ENCODE assay signal across 27 cellular contexts in genomic region chr12:121816925-121817647, GRCh38. TPM values are rescaled to one million over a fixed set of nuclear protein-coding genes. Genes with fewer than 3 reads are reported as not detected.
A peak's percentile ranks its signal among the peaks of the same experiment; 100 is the strongest.
DNase-seq lines count a peak whose midpoint lies in the region; ATAC-seq, FAIRE-seq and TF ChIP-seq lines count a peak whose summit lies in the region.
"Had no signal": no experiment of that assay in that cellular context is flagged by ENCODE, and none has a peak within 500 bp of the region (broad histone marks: within the 10 kb centered on the region; RNA-seq: fewer than 3 reads in every experiment).

No MANE protein-coding gene starts in this region.

- H3K27me3 ChIP-seq in BE2C (no peaks in the 10 kb centered on the region), PC-3 (ENCODE audit: low read length) (no peaks in the 10 kb centered on the region), GM12878 (replicated peaks in 1 of 2; ENCODE audit: control insufficient read depth in 2 of 2, insufficient read depth in 2 of 2, low read length in 1 of 2) (no peaks in the 10 kb centered on the region), neuronal stem cell (ENCODE audit: control insufficient read depth in 3 of 3, insufficient read depth in 3 of 3, low read depth in 1 of 3, low read length in 3 of 3) (no peaks in the 10 kb centered on the region), colonic mucosa (no peaks in the 10 kb centered on the region)

- SMC1A ChIA-PET in GM12878 (lab: Charles Lee; ENCODE audit: uncharacterized antibody, unreplicated experiment) = no interaction called here

- WGBS in GM12878 (ENCODE audit: insufficient coverage, insufficient replicate concordance, low lambda C conversion rate, missing lambda C conversion rate) = 99% methylated on average over 27 of the region's 47 CpGs
- no CpG with 5 or more reads among the region's 47 CpGs for WGBS in neuronal stem cell (ENCODE audit: extremely low coverage in 2 of 2, insufficient read length in 2 of 2, insufficient replicate concordance in 1 of 2), 2 donors

- H3K36me3 ChIP-seq in BE2C = peaks cover 77% of the 10 kb centered on the region
- peaks cover 60% of the 10 kb centered on the region for H3K36me3 ChIP-seq in PC-3 (ENCODE audit: low read depth, low read length)
- H3K36me3 ChIP-seq in GM12878 (ENCODE audit: control insufficient read depth in 2 of 2, insufficient read depth in 2 of 2, low read length in 1 of 2) = peaks cover 20 to 24% of the 10 kb centered on the region in 2 experiments; a peak in 3 of 4 replicates
- H3K36me3 ChIP-seq in neuronal stem cell (replicated peaks in 1 of 2; ENCODE audit: control insufficient read depth in 2 of 2, insufficient read depth in 2 of 2, low read length in 2 of 2) = peaks cover 42 to 85% of the 10 kb centered on the region in 2 donors
- H3K36me3 ChIP-seq in colonic mucosa = peaks cover 39% of the 10 kb centered on the region

- no peak overlapping the region for H2BK5ac ChIP-seq in neuronal stem cell (ENCODE audit: low read length)

- no peak overlapping the region for H2AK5ac ChIP-seq in neuronal stem cell (ENCODE audit: low read depth, low read length)

- DNase-seq in BE2C (peak; percentile 8), PC-3 (no peak), GM12878 (ENCODE audit: low read depth, low spot score) (no peak), neuronal stem cell (ENCODE audit: low spot score) (no peak), activated gamma-delta T cell treated with Interleukin-2 at 50 U/mL for 16 hours (no peak), colonic mucosa (no peak)
- DNase-seq in central memory CD4-positive, alpha-beta T cell = no peak
- DNase-seq: ACHN; CD4-positive, CD25-positive, alpha-beta regulatory T cell; DMS153; DND-41; H7; HFFc6; Kasumi-1; NCI-H1092 treated with DMSO at 0.1 percent for 48 hours; NCI-H1436; NCI-H187; NCI-H2107; NCI-H524; NCI-H774; SK-N-SH; SW 1271 had no signal

- peak overlapping the region; percentile 25 for H3K23ac ChIP-seq in neuronal stem cell (ENCODE audit: low read depth, low read length, poor library complexity)

- H2AFZ ChIP-seq in PC-3 (ENCODE audit: low read length) = no peak overlapping the region
- no peak overlapping the region for H2AFZ ChIP-seq in GM12878 (ENCODE audit: control insufficient read depth, low read depth, low read length)
- H2AFZ ChIP-seq in neuronal stem cell (ENCODE audit: low read length) = no peak overlapping the region

- peaks cover 24% of the 10 kb centered on the region for H3K79me1 ChIP-seq in neuronal stem cell (ENCODE audit: low read depth, low read length)

- RAD21 ChIA-PET in GM12878 (lab: Charles Lee; ENCODE audit: unreplicated experiment) = no interaction called here

- ATAC-seq in PC-3 (no peak), GM12878 (no peak), HG03565 (IDR thresholded peaks at IDR 0.05; ENCODE audit: unreplicated experiment) (no peak)

- no peak for TF ChIP-seq RAD21 in GM12878 (IDR thresholded peaks at IDR 0.05; ENCODE audit: insufficient read depth, low read depth, low read length)

- CTCF ChIA-PET in PC-3 (lab: Charles Lee) (no interaction called here), GM12878 (lab: Yijun Ruan, JAX) (interaction anchor here (2.1 kb wide), 1 partner anchor 21 kb away, joined by 5 read pairs; no protein-coding TSS in a partner anchor)

- no peak overlapping the region for H2BK12ac ChIP-seq in neuronal stem cell (ENCODE audit: low read length)

- TF ChIP-seq CTCF in BE2C (IDR thresholded peaks at IDR 0.05; ENCODE audit: low read depth, low read length) (no peak), PC-3 (conservative IDR thresholded peaks at IDR 0.05; ENCODE audit: low read depth, low read length) (no peak), GM12878 (IDR thresholded peaks at IDR 0.05 in 2 of 3, conservative IDR thresholded peaks at IDR 0.05 in 1 of 3; ENCODE audit: control insufficient read depth in 2 of 3, extremely low read depth in 1 of 3, insufficient read depth in 1 of 3, low read depth in 3 of 3, low read length in 3 of 3) (no peak), colonic mucosa (IDR thresholded peaks at IDR 0.05) (no peak)

- BruUV-seq in PC-3 (replicated peaks; lab: Mats Ljungman, UMichigan) (TSS peak; percentile 18), GM12878 (replicated peaks; lab: Mats Ljungman, UMichigan) (TSS peak; percentile 47)

- H3K9me2 ChIP-seq in PC-3 (replicated peaks; ENCODE audit: low read length) = no peaks in the 10 kb centered on the region
- H3K9me2 ChIP-seq: SK-N-SH had no signal

- POLR2A ChIA-PET in PC-3 (lab: Charles Lee; ENCODE audit: unreplicated experiment) (no interaction called here), GM12878 (lab: Charles Lee) (interaction anchor here (0.6 kb wide), 1 partner anchor 25 kb away, joined by 7 read pairs; no protein-coding TSS in a partner anchor)

- no peak overlapping the region for H2BK15ac ChIP-seq in neuronal stem cell (ENCODE audit: low read length)

- TF ChIP-seq POLR2A in GM12878 (IDR thresholded peaks at IDR 0.05; ENCODE audit: low read depth, low read length) = no peak

- H3K9ac ChIP-seq in PC-3 (ENCODE audit: low read length) (no peak overlapping the region), GM12878 (ENCODE audit: control insufficient read depth, insufficient read depth, low read length) (no peak overlapping the region), neuronal stem cell (ENCODE audit: low read depth, low read length, poor library complexity) (peak overlapping the region; percentile 37), colonic mucosa (ENCODE audit: low read depth in 2 of 2, low read length in 2 of 2) (no peak overlapping the region)
- H3K9ac ChIP-seq: SK-N-SH had no signal

- peaks cover 30% of the 10 kb centered on the region for H3K79me2 ChIP-seq in PC-3 (ENCODE audit: low read length)
- peaks cover 17% of the 10 kb centered on the region for H3K79me2 ChIP-seq in GM12878 (ENCODE audit: control insufficient read depth, insufficient read depth, low read length)

- H3K27ac ChIP-seq in PC-3 (ENCODE audit: low read length) = no peak overlapping the region
- no peak overlapping the region for H3K27ac ChIP-seq in GM12878 (ENCODE audit: control insufficient read depth, insufficient read depth)
- no peak overlapping the region for H3K27ac ChIP-seq in neuronal stem cell (replicated peaks; ENCODE audit: low read length)
- no peak overlapping the region for H3K27ac ChIP-seq in colonic mucosa
- H3K27ac ChIP-seq: HL-60 had no signal

- intact Hi-C loops in PC-3 (cut with micrococcal nuclease) (no loop called here), GM12878 (cut with micrococcal nuclease; ENCODE audit: unreplicated experiment) (no loop called here), colonic mucosa (cut with DNase I) (no loop called here)

- no peaks in the 10 kb centered on the region for H3K4me1 ChIP-seq in BE2C
- H3K4me1 ChIP-seq in PC-3 (ENCODE audit: insufficient read depth, low read length) = peaks cover 13% of the 10 kb centered on the region
- H3K4me1 ChIP-seq in GM12878 (ENCODE audit: control insufficient read depth, insufficient read depth, low read length) = no peaks in the 10 kb centered on the region
- H3K4me1 ChIP-seq in neuronal stem cell (ENCODE audit: control insufficient read depth in 2 of 2, insufficient read depth in 1 of 2, low read depth in 1 of 2, low read length in 2 of 2) = peaks cover 0 to 3% of the 10 kb centered on the region in 2 donors
- H3K4me1 ChIP-seq in colonic mucosa = peaks cover 9% of the 10 kb centered on the region

- no peak overlapping the region for H3K18ac ChIP-seq in neuronal stem cell (ENCODE audit: low read length)

- H3K9me3 ChIP-seq in BE2C (no peaks in the 10 kb centered on the region), PC-3 (ENCODE audit: low read length) (no peaks in the 10 kb centered on the region), GM12878 (replicated peaks; ENCODE audit: control insufficient read depth, insufficient read depth, low read length) (no peaks in the 10 kb centered on the region), neuronal stem cell (replicated peaks in 1 of 2; ENCODE audit: control insufficient read depth in 2 of 2, insufficient read depth in 1 of 2, low read depth in 1 of 2, low read length in 2 of 2) (no peaks in the 10 kb centered on the region), colonic mucosa (no peaks in the 10 kb centered on the region)
- H3K9me3 ChIP-seq: SK-N-SH had no signal

- no peaks in the 10 kb centered on the region for H3F3A ChIP-seq in PC-3 (ENCODE audit: low read length, unreplicated experiment)

- peaks cover 12% of the 10 kb centered on the region for H4K20me1 ChIP-seq in PC-3 (ENCODE audit: low read length)
- peaks cover 3% of the 10 kb centered on the region; the same call in 1 of the 2 replicates for H4K20me1 ChIP-seq in GM12878 (ENCODE audit: control insufficient read depth, insufficient read depth)

- no peak overlapping the region for H3K4me2 ChIP-seq in PC-3 (ENCODE audit: low read length)
- H3K4me2 ChIP-seq in GM12878 (ENCODE audit: control insufficient read depth, insufficient read depth) = no peak overlapping the region
- H3K4me2 ChIP-seq in neuronal stem cell (ENCODE audit: insufficient read depth, low read length, poor library complexity, severe bottlenecking) = no peak overlapping the region
- H3K4me2 ChIP-seq: SK-N-SH had no signal

- H2BK120ac ChIP-seq in neuronal stem cell (ENCODE audit: low read depth, low read length) = no peak overlapping the region

- TF ChIP-seq EP300 in GM12878 (IDR thresholded peaks at IDR 0.05; ENCODE audit: borderline replicate concordance in 1 of 2, control insufficient read depth in 1 of 2, low read depth in 2 of 2, low read length in 2 of 2) = no peak

- H3K14ac ChIP-seq in neuronal stem cell (ENCODE audit: low read length) = no peak overlapping the region

- no peak overlapping the region for H4K91ac ChIP-seq in neuronal stem cell (ENCODE audit: low read depth, low read length, poor library complexity)

- no peak overlapping the region for H3K4me3 ChIP-seq in BE2C (ENCODE audit: low read depth, low read length)
- no peak overlapping the region for H3K4me3 ChIP-seq in PC-3 (ENCODE audit: low read length)
- H3K4me3 ChIP-seq in GM12878 = no peak overlapping the region
- H3K4me3 ChIP-seq in neuronal stem cell (ENCODE audit: low read length in 2 of 2) = peak overlapping the region in 1 of 2 donors; percentile 29
- no peak overlapping the region for H3K4me3 ChIP-seq in colonic mucosa

- no peak overlapping the region for H4K8ac ChIP-seq in neuronal stem cell (ENCODE audit: low read depth, low read length)

- in situ Hi-C loops in GM12878 (cut with MboI) = no loop called here

- FAIRE-seq in GM12878 (lab: Jason Lieb, UNC) = no peak
- FAIRE-seq: GM19239 had no signal

- no peak overlapping the region for H3K4ac ChIP-seq in neuronal stem cell (ENCODE audit: low read length)

RNA-seq across cellular contexts. Expression of gene SETD1B, which starts 13.3 kb away (rescaled TPM):
- 31.1 TPM for polyA plus RNA-seq in BE2C (2012; ENCODE audit: insufficient read depth, insufficient read length, low read depth)
- total RNA-seq in PC-3 (2014; rRNA removed) (7.5 and 13.0 TPM in 2 replicates), GM12878 (2014; rRNA removed) (1.8 and 2.1 TPM in 2 replicates), GM12878 (2014; rRNA removed; fragmentation: Illumina TruSeq; extraction: Trizol) (1.3 TPM in 2 replicates), GM12878 (2021) (15.5 and 17.3 TPM in 2 replicates), colonic mucosa (10 to 100 TPM; 20.4 to 25.4 TPM)
- 8.1 and 10.1 TPM in 2 replicates for total RNA-seq in GM12878 (2013; cell fraction: nucleolus; rRNA removed)
- polyA plus RNA-seq in GM12878 (2011; ENCODE audit: low read depth) = 2.0 TPM
- polyA plus RNA-seq in GM12878 (2011; rRNA removed) (0.27 and 0.50 TPM in 2 replicates), GM12878 (2014; fragmentation: Illumina TruSeq; extraction: Trizol) (1.7 and 3.6 TPM in 2 replicates), GM12878 (2014; fragmentation: Nextera tagmentation; extraction: Ambion mirVana) (1 to 10 TPM in 1 of 2 experiments, under 1 TPM in 1; 0.53 to 1.7 TPM), GM12878 (2014; rRNA removed) (4.9 and 7.5 TPM in 2 replicates), GM12878 (2016; fragmentation: Nextera tagmentation; extraction: Ambion mirVana) (1 to 10 TPM; 1.2 to 1.5 TPM)
- 0.67 and 0.76 TPM in 2 replicates for polyA plus RNA-seq in GM12878 (2011; cell fraction: cytosol; rRNA removed)
- 3.1 and 6.2 TPM in 2 replicates for polyA plus RNA-seq in GM12878 (2011; cell fraction: nucleus; rRNA removed)
- polyA plus RNA-seq in GM12878 (2012) = 4.3 and 5.9 TPM in 2 replicates
- polyA minus RNA-seq in GM12878 (2011; rRNA and poly(A)+ RNA removed) = 1.3 and 1.4 TPM in 2 replicates
- polyA minus RNA-seq in GM12878 (2011; cell fraction: cytosol; rRNA and poly(A)+ RNA removed) = 2.3 and 3.3 TPM in 2 replicates
- 1.6 and 3.5 TPM in 2 replicates for polyA minus RNA-seq in GM12878 (2011; cell fraction: nucleus; rRNA and poly(A)+ RNA removed)
- 6.1 TPM for polyA plus RNA-seq in neuronal stem cell (2013, experiment 1 of 2)
- 6.2 TPM for polyA plus RNA-seq in neuronal stem cell (2013, experiment 2 of 2)

RNA-seq across cellular contexts. Expression of gene RHOF, which starts 23.6 kb away (rescaled TPM):
- 7.0 TPM for polyA plus RNA-seq in BE2C (2012; ENCODE audit: insufficient read depth, insufficient read length, low read depth)
- total RNA-seq in PC-3 (2014; rRNA removed) = 232 TPM in 2 replicates
- total RNA-seq in GM12878 (2013; cell fraction: nucleolus; rRNA removed) = 111 and 129 TPM in 2 replicates
- total RNA-seq in GM12878 (2014; rRNA removed) = 58.0 and 58.8 TPM in 2 replicates
- total RNA-seq in GM12878 (2014; rRNA removed; fragmentation: Illumina TruSeq; extraction: Trizol) = 32.8 and 32.9 TPM in 2 replicates
- total RNA-seq in GM12878 (2021) = 72.8 and 78.7 TPM in 2 replicates
- polyA plus RNA-seq in GM12878 (2011; ENCODE audit: low read depth) = 11.6 TPM
- 25.4 and 40.8 TPM in 2 replicates for polyA plus RNA-seq in GM12878 (2011; rRNA removed)
- polyA plus RNA-seq in GM12878 (2011; cell fraction: cytosol; rRNA removed) = 71.0 and 80.5 TPM in 2 replicates
- 76.9 and 97.7 TPM in 2 replicates for polyA plus RNA-seq in GM12878 (2011; cell fraction: nucleus; rRNA removed)
- polyA plus RNA-seq in GM12878 (2012) = 38.5 and 51.6 TPM in 2 replicates
- polyA plus RNA-seq in GM12878 (2014; fragmentation: Illumina TruSeq; extraction: Trizol) = 28.5 and 36.5 TPM in 2 replicates
- 1 to 10 TPM; 6.1 to 6.4 TPM for polyA plus RNA-seq in GM12878 (2014; fragmentation: Nextera tagmentation; extraction: Ambion mirVana)
- polyA plus RNA-seq in GM12878 (2014; rRNA removed) = 66.1 and 75.8 TPM in 2 replicates
- 10 to 100 TPM; 38.9 to 40.5 TPM for polyA plus RNA-seq in GM12878 (2016; fragmentation: Nextera tagmentation; extraction: Ambion mirVana)
- polyA minus RNA-seq in GM12878 (2011; rRNA and poly(A)+ RNA removed) = 45.1 and 66.7 TPM in 2 replicates
- 58.2 and 58.8 TPM in 2 replicates for polyA minus RNA-seq in GM12878 (2011; cell fraction: cytosol; rRNA and poly(A)+ RNA removed)
- 35.3 and 53.2 TPM in 2 replicates for polyA minus RNA-seq in GM12878 (2011; cell fraction: nucleus; rRNA and poly(A)+ RNA removed)
- 16.5 TPM for polyA plus RNA-seq in neuronal stem cell (2013, experiment 1 of 2)
- 15.5 TPM for polyA plus RNA-seq in neuronal stem cell (2013, experiment 2 of 2)
- total RNA-seq in colonic mucosa = 10 to 100 TPM; 58.0 to 74.5 TPM

RNA-seq across cellular contexts. Expression of gene HPD, which starts 41.6 kb away (rescaled TPM):
- not detected for polyA plus RNA-seq in BE2C (2012; ENCODE audit: insufficient read depth, insufficient read length, low read depth)
- total RNA-seq in PC-3 (2014; rRNA removed) = not detected in 2 replicates
- total RNA-seq in GM12878 (2013; cell fraction: nucleolus; rRNA removed) = not detected in 2 replicates
- total RNA-seq in GM12878 (2014; rRNA removed) = not detected in 2 replicates
- total RNA-seq in GM12878 (2014; rRNA removed; fragmentation: Illumina TruSeq; extraction: Trizol) = not detected in 2 replicates
- total RNA-seq in GM12878 (2021) = 0.13 and 0.28 TPM in 2 replicates
- polyA plus RNA-seq in GM12878 (2011; ENCODE audit: low read depth) = not detected
- not detected in 2 replicates for polyA plus RNA-seq in GM12878 (2011; rRNA removed)
- polyA plus RNA-seq in GM12878 (2011; cell fraction: cytosol; rRNA removed) = not detected in 2 replicates
- polyA plus RNA-seq in GM12878 (2011; cell fraction: nucleus; rRNA removed) = not detected in 2 replicates
- polyA plus RNA-seq in GM12878 (2012) = 0.15 TPM in 1 of 2 replicates, not detected in the other
- not detected in 2 replicates for polyA plus RNA-seq in GM12878 (2014; fragmentation: Illumina TruSeq; extraction: Trizol)
- under 1 TPM in 1 of 2 experiments, not detected in 1; 0.04 TPM for polyA plus RNA-seq in GM12878 (2014; fragmentation: Nextera tagmentation; extraction: Ambion mirVana)
- 0.15 and 0.69 TPM in 2 replicates for polyA plus RNA-seq in GM12878 (2014; rRNA removed)
- polyA plus RNA-seq in GM12878 (2016; fragmentation: Nextera tagmentation; extraction: Ambion mirVana) = not detected
- polyA minus RNA-seq in GM12878 (2011; rRNA and poly(A)+ RNA removed) = not detected in 2 replicates
- polyA minus RNA-seq in GM12878 (2011; cell fraction: cytosol; rRNA and poly(A)+ RNA removed) = not detected in 2 replicates
- polyA minus RNA-seq in GM12878 (2011; cell fraction: nucleus; rRNA and poly(A)+ RNA removed) = not detected in 2 replicates
- 0.13 TPM for polyA plus RNA-seq in neuronal stem cell (2013, experiment 1 of 2)
- polyA plus RNA-seq in neuronal stem cell (2013, experiment 2 of 2) = 0.18 TPM
- under 1 TPM; 0.27 to 0.91 TPM for total RNA-seq in colonic mucosa
- total RNA-seq: CD4-positive, CD25-positive, alpha-beta regulatory T cell; RPMI7951 had no signal
- polyA plus RNA-seq: BJ; CD4-positive, CD25-positive, alpha-beta regulatory T cell had no signal
